20 cellular contexts compared by ENCODE assay signal in the genomic region with DNA sequence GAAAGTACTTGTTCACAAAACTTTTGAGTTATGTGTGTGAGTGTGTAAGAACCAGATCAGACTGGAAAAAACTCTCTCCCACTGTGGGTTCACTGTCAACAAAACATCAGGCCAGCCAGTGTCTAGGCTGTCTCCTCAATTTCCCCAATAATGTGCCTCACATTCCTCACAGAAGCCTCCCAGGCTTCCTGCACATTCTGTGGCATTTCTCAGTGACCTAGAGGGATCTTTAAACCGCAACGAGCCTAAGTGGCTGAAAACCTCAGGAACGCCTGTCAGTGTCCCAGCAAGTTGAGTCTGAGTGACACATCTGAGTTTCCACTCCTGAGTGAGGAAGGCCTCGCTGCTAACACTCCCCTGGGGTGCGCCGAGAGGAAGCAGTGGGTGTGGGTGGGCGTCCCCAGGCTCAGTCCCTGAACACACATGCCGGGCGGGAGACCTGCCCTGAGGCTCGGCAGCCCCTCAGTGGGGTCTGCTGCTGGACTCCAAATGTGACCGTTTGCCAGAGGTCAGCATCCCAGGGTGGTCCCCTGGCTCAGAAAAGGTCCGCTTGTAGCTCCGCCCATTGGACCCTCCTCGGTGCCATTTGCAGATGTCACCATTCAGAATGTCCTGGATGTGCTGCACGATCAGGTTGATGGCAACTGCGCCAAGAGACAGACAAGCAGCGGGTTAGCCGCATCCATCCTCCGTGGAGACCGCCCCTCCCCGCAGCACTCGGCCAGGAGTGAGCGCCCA. TPM values are rescaled to one million over a fixed set of nuclear protein-coding genes. Genes with fewer than 3 reads are reported as not detected.
DNase-seq lines count a peak whose midpoint lies in the region; ATAC-seq, FAIRE-seq and TF ChIP-seq lines count a peak whose summit lies in the region.
"Had no signal": no experiment of that assay in that cellular context is flagged by ENCODE, and none has a peak within 500 bp of the region (broad histone marks: within the 10 kb centered on the region; RNA-seq: fewer than 3 reads in every experiment).

No MANE protein-coding gene starts in this region.

- H2AFZ ChIP-seq in neural progenitor cell (replicated peaks) = no peak overlapping the region

- H3K27ac ChIP-seq in BLaER1 (peak overlapping the region; percentile 47), neural progenitor cell (peak overlapping the region; percentile 53)
- H3K27ac ChIP-seq: neutrophil had no signal

- H3K4me2 ChIP-seq in BLaER1 (peak overlapping the region; percentile 62), neural progenitor cell (no peak overlapping the region)

- TF ChIP-seq CTCF in HFFc6 (IDR thresholded peaks at IDR 0.05) = no peak
- TF ChIP-seq CTCF in bronchial epithelial cell (IDR thresholded peaks at IDR 0.05; ENCODE audit: insufficient read depth, low read length, severe bottlenecking) = no peak
- TF ChIP-seq CTCF in neural progenitor cell (IDR thresholded peaks at IDR 0.05) = no peak

- peak overlapping the region; percentile 42; the same call in 1 of the 2 replicates for H3K27ac Mint-ChIP-seq in HFFc6
- no peak overlapping the region for H3K27ac Mint-ChIP-seq in neural progenitor cell
- H3K27ac Mint-ChIP-seq: activated naive CD8-positive, alpha-beta T cell treated with anti-CD3 and anti-CD28 coated beads, Interleukin-2, amount 10 ng/mL, durations not matched to agents 7 days and 5 days had no signal

- DNase-seq in HFFc6 = peak; percentile 60
- no peak for DNase-seq in bronchial epithelial cell (ENCODE audit: low read depth)
- DNase-seq in neural progenitor cell (ENCODE audit: low spot score) = no peak
- no peak for DNase-seq in DMS 273 (lab: John Stamatoyannopoulos, UW; ENCODE audit: unreplicated experiment)
- DNase-seq in COR-L47 (lab: John Stamatoyannopoulos, UW) = no peak
- DNase-seq: activated CD4-positive, alpha-beta T cell treated with anti-CD3 and anti-CD28 coated beads for 4 hours; activated naive CD8-positive, alpha-beta T cell treated with anti-CD3 and anti-CD28 coated beads, Interleukin-2, amount 10 ng/mL, durations not matched to agents 7 days and 5 days; AML-193; central memory CD4-positive, alpha-beta T cell; hippocampal formation; KG1; NCI-H1105; PC-3; stimulated activated CD4-positive, alpha-beta T cell treated with anti-CD3 and anti-CD28 coated beads, Interleukin-2, amount 100 ng/mL, for 24 hours had no signal

- H3K36me3 Mint-ChIP-seq in HFFc6 (ENCODE audit: low read depth) (peaks cover 19% of the 10 kb centered on the region), neural progenitor cell (peaks cover 19% of the 10 kb centered on the region)

- H3K9me3 ChIP-seq in BLaER1 (no peaks in the 10 kb centered on the region), neural progenitor cell (ENCODE audit: low read depth) (no peaks in the 10 kb centered on the region)
- H3K9me3 ChIP-seq: neutrophil had no signal

- H3K9ac ChIP-seq in BLaER1 (peak overlapping the region; percentile 48), neural progenitor cell (no peak overlapping the region)

- peaks cover 10% of the 10 kb centered on the region for H3K4me1 Mint-ChIP-seq in HFFc6 (ENCODE audit: low read depth)
- peaks cover under 1% of the 10 kb centered on the region for H3K4me1 Mint-ChIP-seq in neural progenitor cell

- ATAC-seq in GM18861 (IDR thresholded peaks at IDR 0.05; ENCODE audit: unreplicated experiment) = no peak
- ATAC-seq: PC-3 had no signal

- H3K4me1 ChIP-seq in BLaER1 (peaks cover 39% of the 10 kb centered on the region), neural progenitor cell (peaks cover under 1% of the 10 kb centered on the region)

- peaks cover 6% of the 10 kb centered on the region for H3K79me2 ChIP-seq in neural progenitor cell (ENCODE audit: low read depth)

- H3K4me3 ChIP-seq in BLaER1 (no peak overlapping the region), bronchial epithelial cell (ENCODE audit: low read depth, low read length) (no peak overlapping the region), neural progenitor cell (no peak overlapping the region)

- H3K4me3 Mint-ChIP-seq in HFFc6 (no peak overlapping the region), neural progenitor cell (no peak overlapping the region)
- H3K4me3 Mint-ChIP-seq: activated naive CD8-positive, alpha-beta T cell treated with anti-CD3 and anti-CD28 coated beads, Interleukin-2, amount 10 ng/mL, durations not matched to agents 7 days and 5 days had no signal

- H3K36me3 ChIP-seq in BLaER1 (peaks cover 100% of the 10 kb centered on the region), bronchial epithelial cell (ENCODE audit: control insufficient read depth, insufficient read depth, low read length) (peaks cover 32% of the 10 kb centered on the region), neural progenitor cell (no peaks in the 10 kb centered on the region)

- H3K27me3 Mint-ChIP-seq in HFFc6 (ENCODE audit: insufficient read depth) (peaks cover 1% of the 10 kb centered on the region), neural progenitor cell (ENCODE audit: insufficient read depth, low read depth) (peaks cover 13% of the 10 kb centered on the region)
- H3K27me3 Mint-ChIP-seq: activated naive CD8-positive, alpha-beta T cell treated with anti-CD3 and anti-CD28 coated beads, Interleukin-2, amount 10 ng/mL, durations not matched to agents 7 days and 5 days had no signal

- no peaks in the 10 kb centered on the region for H3K27me3 ChIP-seq in BLaER1
- H3K27me3 ChIP-seq in bronchial epithelial cell (ENCODE audit: control insufficient read depth, insufficient read depth, low read length) = no peaks in the 10 kb centered on the region
- H3K27me3 ChIP-seq in neural progenitor cell = no peaks in the 10 kb centered on the region
- H3K27me3 ChIP-seq: neutrophil had no signal

- H3K9me3 Mint-ChIP-seq in HFFc6 = no peaks in the 10 kb centered on the region
- no peaks in the 10 kb centered on the region for H3K9me3 Mint-ChIP-seq in neural progenitor cell
- H3K9me3 Mint-ChIP-seq: activated naive CD8-positive, alpha-beta T cell treated with anti-CD3 and anti-CD28 coated beads, Interleukin-2, amount 10 ng/mL, durations not matched to agents 7 days and 5 days had no signal

- FAIRE-seq in bronchial epithelial cell (lab: Jason Lieb, UNC) = peak; percentile 85
- FAIRE-seq: D721Med had no signal

- peaks cover 53% of the 10 kb centered on the region for H4K20me1 ChIP-seq in BLaER1
- H4K20me1 ChIP-seq in neural progenitor cell (ENCODE audit: low read depth) = peaks cover 5% of the 10 kb centered on the region

- peaks cover 12% of the 10 kb centered on the region for H3F3A ChIP-seq in neural progenitor cell (ENCODE audit: low read depth)

RNA-seq across cellular contexts. Expression of gene UCK1, which starts 6.3 kb away (rescaled TPM):
- 10 to 100 TPM; 18.6 to 22.6 (median 20.8) TPM for total RNA-seq in HFFc6 (2021; fragmentation: NEBNext Ultra II Directional; extraction: Animal tissue kit (Norgen Biotek cat#: 25700))
- total RNA-seq in bronchial epithelial cell (15.0 and 16.1 TPM in 2 replicates), neural progenitor cell (ENCODE audit: low replicate concordance) (30.7 and 41.1 TPM in 2 replicates)

RNA-seq across cellular contexts. Expression of gene PRRT1B, which starts 20.6 kb away (rescaled TPM):
- total RNA-seq in HFFc6 (2021; fragmentation: NEBNext Ultra II Directional; extraction: Animal tissue kit (Norgen Biotek cat#: 25700)) = not detected
- total RNA-seq in bronchial epithelial cell (not detected in 2 replicates), neural progenitor cell (ENCODE audit: low replicate concordance) (not detected in 2 replicates)
- total RNA-seq: activated naive CD8-positive, alpha-beta T cell treated with anti-CD3 and anti-CD28 coated beads, Interleukin-2, amount 10 ng/mL, durations not matched to agents 7 days and 5 days; mesenteric fat pad; PC-3; sciatic nerve had no signal

RNA-seq across cellular contexts. Expression of gene POMT1, which starts 22.0 kb away (rescaled TPM):
- total RNA-seq in HFFc6 (2021; fragmentation: NEBNext Ultra II Directional; extraction: Animal tissue kit (Norgen Biotek cat#: 25700)) = 10 to 100 TPM; 39.0 to 45.7 (median 40.2) TPM
- 13.7 and 16.3 TPM in 2 replicates for total RNA-seq in bronchial epithelial cell
- total RNA-seq in neural progenitor cell (ENCODE audit: low replicate concordance) = 31.1 and 48.0 TPM in 2 replicates
